In the genomic region with DNA sequence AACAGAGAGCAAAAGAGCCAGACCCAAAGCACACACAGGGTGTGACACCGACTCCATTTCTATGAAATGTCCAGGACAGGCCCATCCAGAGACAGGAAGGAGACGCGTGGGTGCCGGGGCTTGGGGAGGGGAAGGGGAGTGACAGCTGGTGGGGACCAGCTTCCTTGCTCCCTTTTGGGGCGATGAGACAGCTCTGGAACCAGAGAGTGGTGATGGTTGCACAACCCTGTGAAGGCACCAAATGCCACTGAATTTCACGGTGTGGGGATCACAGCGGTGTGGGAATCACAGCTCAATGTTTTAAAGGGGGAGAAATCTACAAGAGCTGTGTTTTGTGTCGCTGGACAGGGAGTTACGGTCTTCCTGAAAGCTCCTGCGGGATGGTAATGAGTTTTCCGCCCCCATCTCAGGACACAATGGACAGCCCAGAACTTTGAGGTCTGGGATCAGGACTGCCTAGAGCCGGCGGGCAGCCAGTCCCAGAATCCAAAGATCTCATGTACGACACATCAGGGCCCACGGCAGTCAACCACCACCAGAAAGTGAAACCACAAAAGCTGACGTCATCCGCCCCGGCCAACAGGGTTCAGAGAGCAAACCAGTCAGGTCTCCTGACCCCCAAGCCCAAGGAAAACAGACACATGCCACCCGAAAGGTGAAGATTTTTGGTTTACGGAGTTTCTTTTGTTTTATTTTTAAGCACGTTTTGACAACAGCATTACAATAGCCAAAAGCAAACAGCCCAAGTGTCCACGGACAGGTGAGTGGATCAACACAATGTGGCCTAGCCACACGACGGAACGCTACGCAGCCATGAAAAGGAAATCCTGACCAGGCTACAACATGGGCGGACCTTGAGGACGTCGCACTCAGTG, we compare ENCODE assay signal across 8 cellular contexts. TPM values are rescaled to one million over a fixed set of nuclear protein-coding genes. Genes with fewer than 3 reads are reported as not detected.
DNase-seq lines count a peak whose midpoint lies in the region; ATAC-seq lines count a peak whose summit lies in the region.

No MANE protein-coding gene starts in this region.

- H3K27me3 Mint-ChIP-seq in activated T-helper 17 cell treated with anti-CD3 and anti-CD28 coated beads, Interleukin-2, amount 50 U/mL, for 72 hours = no peaks in the 10 kb centered on the region

- H3K4me3 Mint-ChIP-seq in activated T-helper 17 cell treated with anti-CD3 and anti-CD28 coated beads, Interleukin-2, amount 50 U/mL, for 72 hours = peak overlapping the region; percentile 81

- H3K9me3 Mint-ChIP-seq in activated T-helper 17 cell treated with anti-CD3 and anti-CD28 coated beads, Interleukin-2, amount 50 U/mL, for 72 hours = no peaks in the 10 kb centered on the region

- ATAC-seq in activated T-helper 17 cell treated with anti-CD3 and anti-CD28 coated beads, Interleukin-2, amount 50 U/mL, for 72 hours (replicated peaks) = peak; percentile 96
- ATAC-seq in GM18520 (IDR thresholded peaks at IDR 0.05; ENCODE audit: unreplicated experiment) (no peak), GM21360 (IDR thresholded peaks at IDR 0.05; ENCODE audit: unreplicated experiment) (no peak)

- H3K27ac ChIP-seq in skin epidermis = peak overlapping the region in 20 of 21 experiments; percentile 3 to 83 (median 66)

- H3K4me1 Mint-ChIP-seq in activated T-helper 17 cell treated with anti-CD3 and anti-CD28 coated beads, Interleukin-2, amount 50 U/mL, for 72 hours = peaks cover 31% of the 10 kb centered on the region

- H3K4me3 ChIP-seq in skin epidermis = no peak overlapping the region

- DNase-seq in MV-4-11 (lab: John Stamatoyannopoulos, UW) (peak; percentile 77), glomerular visceral epithelial cell (ENCODE audit: extremely low spot score) (peak; percentile 76), NCI-H2171 (lab: John Stamatoyannopoulos, UW) (no peak), NCI-H2107 (lab: John Stamatoyannopoulos, UW) (no peak)

- peaks cover 28% of the 10 kb centered on the region for H3K36me3 Mint-ChIP-seq in activated T-helper 17 cell treated with anti-CD3 and anti-CD28 coated beads, Interleukin-2, amount 50 U/mL, for 72 hours (ENCODE audit: low read depth)

- H3K27ac Mint-ChIP-seq in activated T-helper 17 cell treated with anti-CD3 and anti-CD28 coated beads, Interleukin-2, amount 50 U/mL, for 72 hours = peak overlapping the region; percentile 94

RNA-seq across cellular contexts. Expression of a gene that starts 7.3 kb away (rescaled TPM):
- 10 to 100 TPM; 39.5 to 77.0 TPM for total RNA-seq in activated T-helper 17 cell treated with anti-CD3 and anti-CD28 coated beads, Interleukin-2, amount 50 U/mL, for 72 hours

RNA-seq across cellular contexts. Expression of a gene that starts 9.5 kb away (rescaled TPM):
- total RNA-seq in activated T-helper 17 cell treated with anti-CD3 and anti-CD28 coated beads, Interleukin-2, amount 50 U/mL, for 72 hours = 100 to 1,000 TPM in 1 of 2 donors, 10 to 100 TPM in 1; 70.4 to 156 TPM

RNA-seq across cellular contexts. Expression of a gene that starts 36.0 kb away (rescaled TPM):
- 10 to 100 TPM; 13.4 to 47.8 TPM for total RNA-seq in activated T-helper 17 cell treated with anti-CD3 and anti-CD28 coated beads, Interleukin-2, amount 50 U/mL, for 72 hours

RNA-seq across cellular contexts. Expression of a gene that starts 43.9 kb away (rescaled TPM):
- total RNA-seq in activated T-helper 17 cell treated with anti-CD3 and anti-CD28 coated beads, Interleukin-2, amount 50 U/mL, for 72 hours = 1 to 10 TPM in 1 of 2 donors, under 1 TPM in 1; 0.65 to 1.7 TPM

RNA-seq across cellular contexts. Expression of a gene that starts 54.6 kb away (rescaled TPM):
- under 1 TPM in 1 of 2 donors, not detected in 1; 0.61 TPM for total RNA-seq in activated T-helper 17 cell treated with anti-CD3 and anti-CD28 coated beads, Interleukin-2, amount 50 U/mL, for 72 hours

Comparison
In these comparisons a context has a peak if more than half of its experiments do, and no peak if none do; other contexts are left out.
1. DNase-seq: peak in MV-4-11 (single experiment) and glomerular visceral epithelial cell (single experiment); none in NCI-H2171 (single experiment) and NCI-H2107 (single experiment).